Comparison of ENCODE assay signal across 16 cellular contexts in genomic region chr17:76024353-76024752, GRCh38. TPM values are rescaled to one million over a fixed set of nuclear protein-coding genes. Genes with fewer than 3 reads are reported as not detected.
DNase-seq lines count a peak whose midpoint lies in the region; ATAC-seq and TF ChIP-seq lines count a peak whose summit lies in the region.
"Had no signal": no experiment of that assay in that cellular context is flagged by ENCODE, and none has a peak within 500 bp of the region (broad histone marks: within the 10 kb centered on the region; RNA-seq: fewer than 3 reads in every experiment).

No MANE protein-coding gene starts in this region.

- no peak overlapping the region for H2AFZ ChIP-seq in osteoblast (ENCODE audit: low read length)
- H2AFZ ChIP-seq: GM23338 had no signal

- no peak overlapping the region for H3K4me2 ChIP-seq in osteoblast (ENCODE audit: insufficient read depth, low read length)
- H3K4me2 ChIP-seq: BLaER1 treated with 17β-estradiol and CSF1 and Interleukin-3, amounts not matched to agents 10 nM and 100 nM; GM23338 had no signal

- H4K20me1 ChIP-seq in osteoblast (ENCODE audit: insufficient read depth, low read length) = no peaks in the 10 kb centered on the region
- H4K20me1 ChIP-seq: BLaER1 treated with 17β-estradiol and CSF1 and Interleukin-3, amounts not matched to agents 10 nM and 100 nM had no signal

- no peaks in the 10 kb centered on the region for H3K4me1 ChIP-seq in osteoblast (ENCODE audit: insufficient read depth, low read length)

- no peaks in the 10 kb centered on the region for H3K9me3 ChIP-seq in osteoblast (ENCODE audit: low read depth, low read length)
- H3K9me3 ChIP-seq: BLaER1 treated with 17β-estradiol and CSF1 and Interleukin-3, amounts not matched to agents 10 nM and 100 nM had no signal

- H3K27ac ChIP-seq in VCaP (peak overlapping the region; percentile 89; the same call in 1 of the 2 replicates), osteoblast (ENCODE audit: low read depth, low read length) (no peak overlapping the region)
- H3K27ac ChIP-seq: 22Rv1; BLaER1 treated with 17β-estradiol and CSF1 and Interleukin-3, amounts not matched to agents 10 nM and 100 nM had no signal

- intact Hi-C loops in Right ventricle myocardium inferior (cut with DNase I) (no loop called here), left cardiac atrium (cut with DNase I) (no loop called here)

- DNase-seq in Right ventricle myocardium inferior (ENCODE audit: missing footprints) (peak; percentile 54), left cardiac atrium (no peak), osteoblast (ENCODE audit: insufficient read length, low spot score, missing footprints) (peak; percentile 49), AG08396 (ENCODE audit: low spot score) (no peak), SW480 (ENCODE audit: low spot score) (no peak), DMS53 treated with DMSO at 0.1 percent for 48 hours (lab: John Stamatoyannopoulos, UW; ENCODE audit: unreplicated experiment) (no peak)
- DNase-seq: CD4-positive, CD25-positive, alpha-beta regulatory T cell; DMS 273 treated with DMSO at 0.1 percent for 48 hours; DMS79; H7 had no signal

- no peak overlapping the region for H3K4me3 ChIP-seq in osteoblast (ENCODE audit: insufficient read depth, low read length)
- H3K4me3 ChIP-seq: BLaER1 treated with 17β-estradiol and CSF1 and Interleukin-3, amounts not matched to agents 10 nM and 100 nM; GM12878; GM23338 had no signal

- ATAC-seq in Right ventricle myocardium inferior (no peak), left cardiac atrium (no peak), esophagus mucosa (peak; percentile 34)
- ATAC-seq: GM12878, GM23338 had no signal

- TF ChIP-seq CTCF in VCaP (conservative IDR thresholded peaks at IDR 0.05) (no peak), osteoblast (IDR thresholded peaks at IDR 0.05; ENCODE audit: extremely low read depth, low read depth, low read length) (no peak)

- H3K27me3 ChIP-seq in osteoblast (ENCODE audit: insufficient read depth, low read length) = peaks cover 8% of the 10 kb centered on the region

- no peaks in the 10 kb centered on the region for H3K36me3 ChIP-seq in osteoblast (ENCODE audit: insufficient read depth, low read length)
- H3K36me3 ChIP-seq: BLaER1 treated with 17β-estradiol and CSF1 and Interleukin-3, amounts not matched to agents 10 nM and 100 nM had no signal

- H3K79me2 ChIP-seq in osteoblast (ENCODE audit: insufficient read depth, low read length) = no peaks in the 10 kb centered on the region

RNA-seq across cellular contexts. Expression of gene EVPL, which starts 2.8 kb away (rescaled TPM):
- 0.11 TPM for total RNA-seq in Right ventricle myocardium inferior
- under 1 TPM; 0.29 to 0.39 TPM for total RNA-seq in left cardiac atrium
- 175 TPM for total RNA-seq in esophagus mucosa
- not detected in 2 replicates for total RNA-seq in osteoblast
- total RNA-seq: H7 had no signal

RNA-seq across cellular contexts. Expression of gene CDK3, which starts 23.7 kb away (rescaled TPM):
- total RNA-seq in Right ventricle myocardium inferior (2.2 TPM), left cardiac atrium (1 to 10 TPM; 3.5 to 3.9 TPM), esophagus mucosa (4.1 TPM), osteoblast (0.72 and 0.88 TPM in 2 replicates)

RNA-seq across cellular contexts. Expression of gene TEN1, which starts 45.3 kb away (rescaled TPM):
- 9.4 TPM for total RNA-seq in Right ventricle myocardium inferior
- 10 to 100 TPM; 10.2 to 12.2 TPM for total RNA-seq in left cardiac atrium
- 25.5 TPM for total RNA-seq in esophagus mucosa
- total RNA-seq in osteoblast = 23.2 and 23.6 TPM in 2 replicates

RNA-seq across cellular contexts. Expression of gene ACOX1, which starts 45.4 kb away (rescaled TPM):
- 80.9 TPM for total RNA-seq in Right ventricle myocardium inferior
- total RNA-seq in left cardiac atrium = 10 to 100 TPM; 57.8 to 62.0 TPM
- total RNA-seq in esophagus mucosa = 66.0 TPM
- total RNA-seq in osteoblast = 59.2 and 59.4 TPM in 2 replicates

RNA-seq across cellular contexts. Expression of gene SRP68, which starts 48.0 kb away (rescaled TPM):
- total RNA-seq in Right ventricle myocardium inferior = 60.1 TPM
- 10 to 100 TPM; 51.1 to 60.1 TPM for total RNA-seq in left cardiac atrium
- total RNA-seq in esophagus mucosa = 71.5 TPM
- 22.7 and 25.3 TPM in 2 replicates for total RNA-seq in osteoblast

Comparison
In these comparisons a context has a peak if more than half of its experiments do, and no peak if none do; other contexts are left out.
1. DNase-seq: peak in Right ventricle myocardium inferior (single experiment) and osteoblast (single experiment); none in left cardiac atrium (single experiment), AG08396 (single experiment), SW480 (single experiment) and DMS53 treated with DMSO at 0.1 percent for 48 hours (single experiment).
2. RNA of gene EVPL, which starts 2.8 kb away (total RNA-seq): 175 TPM in esophagus mucosa (single experiment); 0.29 to 0.39 TPM in left cardiac atrium, 0.11 TPM in Right ventricle myocardium inferior (single experiment) and not detected in osteoblast; every median in the first group is over 100 times any median in the second.